In genomic region chrX:6661731-6662130, GRCh38 we compare ENCODE assay signal across 19 cellular contexts.
DNase-seq lines count a peak whose midpoint lies in the region; ATAC-seq and TF ChIP-seq lines count a peak whose summit lies in the region.
"Had no signal": no experiment of that assay in that cellular context is flagged by ENCODE, and none has a peak within 500 bp of the region (broad histone marks: within the 10 kb centered on the region; RNA-seq: fewer than 3 reads in every experiment).

No MANE protein-coding gene starts in this region.

- H3K36me3 ChIP-seq in esophagus squamous epithelium: no peaks in the 10 kb centered on the region
- H3K36me3 ChIP-seq: BLaER1 treated with 17β-estradiol and CSF1 and Interleukin-3, amounts not matched to agents 10 nM and 100 nM had no signal

- H3K27me3 ChIP-seq in esophagus squamous epithelium: no peaks in the 10 kb centered on the region
- H3K27me3 ChIP-seq: BLaER1 treated with 17β-estradiol and CSF1 and Interleukin-3, amounts not matched to agents 10 nM and 100 nM had no signal

- peaks cover 5% of the 10 kb centered on the region for H3K9me3 Mint-ChIP-seq in stimulated activated memory B cell treated with anti-CD40 and anti-IgM and Interleukin-4, amounts not matched to agents 10 μg/mL and 1 μg/mL and 100 μg/mL, for 72 hours
- H3K9me3 Mint-ChIP-seq: CD4-positive, alpha-beta T cell had no signal

- TF ChIP-seq POLR2A in esophagus squamous epithelium (IDR thresholded peaks at IDR 0.05): no peak

- peaks cover 9% of the 10 kb centered on the region for H3K36me3 Mint-ChIP-seq in stimulated activated memory B cell treated with anti-CD40 and anti-IgM and Interleukin-4, amounts not matched to agents 10 μg/mL and 1 μg/mL and 100 μg/mL, for 72 hours
- H3K36me3 Mint-ChIP-seq: CD8-positive, alpha-beta T cell had no signal

- H3K27me3 Mint-ChIP-seq in stimulated activated memory B cell treated with anti-CD40 and anti-IgM and Interleukin-4, amounts not matched to agents 10 μg/mL and 1 μg/mL and 100 μg/mL, for 72 hours: no peaks in the 10 kb centered on the region
- H3K27me3 Mint-ChIP-seq: B cell; CD4-positive, alpha-beta T cell had no signal

- TF ChIP-seq CTCF in esophagus squamous epithelium (IDR thresholded peaks at IDR 0.05): no peak

- H3K4me1 ChIP-seq in esophagus squamous epithelium: peaks cover 0 to 17% (median 12%) of the 10 kb centered on the region in 3 donors
- H3K4me1 ChIP-seq: A549, Caco-2 had no signal

- ATAC-seq in GM21737 (IDR thresholded peaks at IDR 0.05; ENCODE audit: unreplicated experiment): no peak
- ATAC-seq in stimulated activated memory B cell treated with anti-CD40 and anti-IgM and Interleukin-4, amounts not matched to agents 10 μg/mL and 1 μg/mL and 100 μg/mL, for 72 hours: no peak
- ATAC-seq: A549; CD8-positive, alpha-beta T cell had no signal

- no peak overlapping the region for H3K27ac Mint-ChIP-seq in stimulated activated memory B cell treated with anti-CD40 and anti-IgM and Interleukin-4, amounts not matched to agents 10 μg/mL and 1 μg/mL and 100 μg/mL, for 72 hours
- H3K27ac Mint-ChIP-seq: B cell; CD4-positive, alpha-beta T cell; CD8-positive, alpha-beta T cell had no signal

- H3K4me1 Mint-ChIP-seq in stimulated activated memory B cell treated with anti-CD40 and anti-IgM and Interleukin-4, amounts not matched to agents 10 μg/mL and 1 μg/mL and 100 μg/mL, for 72 hours: no peaks in the 10 kb centered on the region
- H3K4me1 Mint-ChIP-seq: B cell had no signal

- H3K27ac ChIP-seq in esophagus squamous epithelium: peak overlapping the region in 3 of 4 donors; percentile 64 to 72 (median 65)
- H3K27ac ChIP-seq: A549; BLaER1 treated with 17β-estradiol and CSF1 and Interleukin-3, amounts not matched to agents 10 nM and 100 nM; C4-2B had no signal

- WGBS in esophagus squamous epithelium, 2 donors: 84 to 86% methylated on average over 3 to 4 of the region's 4 CpGs

- no peak overlapping the region for H3K4me3 ChIP-seq in esophagus squamous epithelium
- H3K4me3 ChIP-seq: A549; BLaER1 treated with 17β-estradiol and CSF1 and Interleukin-3, amounts not matched to agents 10 nM and 100 nM had no signal

- no peak overlapping the region for H3K4me3 Mint-ChIP-seq in stimulated activated memory B cell treated with anti-CD40 and anti-IgM and Interleukin-4, amounts not matched to agents 10 μg/mL and 1 μg/mL and 100 μg/mL, for 72 hours
- H3K4me3 Mint-ChIP-seq: B cell; CD4-positive, alpha-beta T cell; CD8-positive, alpha-beta T cell had no signal

- intact Hi-C loops in esophagus squamous epithelium (cut with DNase I): no loop called here

- DNase-seq in NCI-H748 (lab: John Stamatoyannopoulos, UW; ENCODE audit: unreplicated experiment) (peak; percentile 14), NCI-H748 treated with DMSO at 0.1 percent for 48 hours (lab: John Stamatoyannopoulos, UW) (peak; percentile 12), SK-N-DZ (ENCODE audit: low spot score) (peak; percentile 95), esophagus squamous epithelium (lab: John Stamatoyannopoulos, UW) (no peak), germinal center (ENCODE audit: low spot score) (no peak)
- DNase-seq: 8988T; AML-193; Caco-2; Calu3; CD4-positive, alpha-beta T cell; CD8-positive, alpha-beta T cell; DMS79 treated with DMSO at 0.1 percent for 48 hours; GF-D8 had no signal

- peaks cover 0 to 6% (median 0%) of the 10 kb centered on the region in 3 donors for H3K9me3 ChIP-seq in esophagus squamous epithelium
- H3K9me3 ChIP-seq: A549, Caco-2 had no signal

Comparison
In these comparisons a context has a peak if more than half of its experiments do, and no peak if none do; other contexts are left out.
1. DNase-seq: peak in NCI-H748 (single experiment), NCI-H748 treated with DMSO at 0.1 percent for 48 hours (single experiment) and SK-N-DZ (single experiment); none in esophagus squamous epithelium (single experiment) and germinal center (single experiment).